ENCODE assay signal across 1 cellular context in the genomic region with DNA sequence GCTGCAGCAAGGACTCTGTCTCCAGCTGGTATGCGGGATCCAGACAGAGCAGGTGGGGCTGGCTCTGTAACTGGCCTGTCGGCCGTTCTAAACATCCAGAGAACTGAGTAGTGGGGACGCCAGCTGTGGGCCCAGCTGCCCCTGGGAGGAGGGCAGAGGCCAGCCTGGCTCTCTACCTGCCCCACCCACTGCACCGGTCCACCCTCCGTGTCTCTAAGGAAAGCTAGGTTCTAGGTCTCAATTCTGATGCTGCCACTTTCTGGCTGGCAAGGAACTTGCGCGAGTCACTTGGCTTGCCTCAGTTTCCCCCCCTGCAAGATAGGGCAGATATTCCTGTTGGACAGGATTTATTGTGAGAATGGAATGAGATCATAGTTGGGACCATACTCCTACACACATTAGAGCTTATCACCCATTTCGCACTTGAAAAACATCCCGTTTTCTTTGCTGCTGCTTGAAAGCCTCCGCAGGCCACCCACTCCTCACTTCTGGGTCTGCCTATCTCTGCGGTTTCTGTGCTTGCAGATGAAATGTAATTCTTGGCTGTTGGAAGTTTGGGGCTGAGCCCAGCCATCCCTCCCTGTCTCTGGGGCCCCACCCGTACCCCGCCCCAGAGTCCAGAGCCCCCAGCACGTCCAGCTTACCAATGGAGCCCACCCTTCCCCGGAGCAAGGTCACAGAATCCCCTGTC.
TF ChIP-seq lines count a peak whose summit lies in the region.

No MANE protein-coding gene starts in this region.

TF ChIP-seq in K562, 482 proteins besides CTCF, POLR2A, EP300 and RAD21 (continued from another document and continues in another):
- TF ChIP-seq, protein P1, sequence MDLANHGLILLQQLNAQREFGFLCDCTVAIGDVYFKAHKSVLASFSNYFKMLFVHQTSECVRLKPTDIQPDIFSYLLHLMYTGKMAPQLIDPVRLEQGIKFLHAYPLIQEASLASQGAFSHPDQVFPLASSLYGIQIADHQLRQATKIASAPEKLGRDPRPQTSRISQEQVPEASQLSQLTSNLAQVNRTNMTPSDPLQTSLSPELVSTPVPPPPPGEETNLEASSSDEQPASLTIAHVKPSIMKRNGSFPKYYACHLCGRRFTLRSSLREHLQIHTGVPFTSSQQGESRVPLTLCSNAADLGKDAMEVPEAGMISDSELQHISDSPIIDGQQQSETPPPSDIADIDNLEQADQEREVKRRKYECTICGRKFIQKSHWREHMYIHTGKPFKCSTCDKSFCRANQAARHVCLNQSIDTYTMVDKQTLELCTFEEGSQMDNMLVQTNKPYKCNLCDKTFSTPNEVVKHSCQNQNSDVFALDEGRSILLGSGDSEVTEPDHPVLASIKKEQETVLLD (IDR thresholded peaks at IDR 0.05) = peak; percentile 39; the same call in 1 of the 2 replicates
- TF ChIP-seq POLR3A (IDR thresholded peaks at IDR 0.05; ENCODE audit: borderline replicate concordance, extremely low read depth, insufficient read depth, insufficient read length) (no peak), TBL1XR1 (IDR thresholded peaks at IDR 0.05; ENCODE audit: low read length in 2 of 2) (peak in 1 of 2 experiments; percentile 84; a peak in 2 of 4 replicates), KLF16 (IDR thresholded peaks at IDR 0.05) (peak; percentile 94), MIER1 (IDR thresholded peaks at IDR 0.05; ENCODE audit: low read depth) (no peak), THRB (CRISPR knock-in tag; conservative IDR thresholded peaks at IDR 0.05) (no peak), HMGN3 (IDR thresholded peaks at IDR 0.05; ENCODE audit: borderline replicate concordance, extremely low read depth, insufficient read length, low read depth, low read length) (peak; percentile 56), CCAR2 (IDR thresholded peaks at IDR 0.05; ENCODE audit: low read depth, low read length) (no peak), HDAC6 (IDR thresholded peaks at IDR 0.05; ENCODE audit: low read depth, low read length) (no peak), DDX20 (tag; IDR thresholded peaks at IDR 0.05; ENCODE audit: low read depth) (no peak), ZSCAN29 (IDR thresholded peaks at IDR 0.05) (no peak), MTF1 (CRISPR knock-in tag; IDR thresholded peaks at IDR 0.05; ENCODE audit: borderline replicate concordance) (no peak), SUPT5H (IDR thresholded peaks at IDR 0.05) (no peak), RBM25 (IDR thresholded peaks at IDR 0.05; ENCODE audit: low read depth, low read length, severe bottlenecking) (no peak), MCM5 (IDR thresholded peaks at IDR 0.05; ENCODE audit: low read depth) (no peak), HNRNPL (IDR thresholded peaks at IDR 0.05; ENCODE audit: low read depth, low read length) (no peak), ZBTB1 (CRISPR knock-in tag; IDR thresholded peaks at IDR 0.05; ENCODE audit: borderline replicate concordance, low read depth) (no peak), KHSRP (IDR thresholded peaks at IDR 0.05) (no peak), PRMT5 (CRISPR knock-in tag; IDR thresholded peaks at IDR 0.05) (no peak), MAFF (IDR thresholded peaks at IDR 0.05; ENCODE audit: low read length) (no peak), ZBTB17 (CRISPR knock-in tag; IDR thresholded peaks at IDR 0.05) (no peak), SOX6 (IDR thresholded peaks at IDR 0.05) (peak; percentile 87), BMI1 (IDR thresholded peaks at IDR 0.05; ENCODE audit: low read length) (no peak), ZFP1 (CRISPR knock-in tag; IDR thresholded peaks at IDR 0.05) (no peak), ZFP30 (CRISPR knock-in tag; IDR thresholded peaks at IDR 0.05; ENCODE audit: borderline replicate concordance) (no peak), BRCA1 (IDR thresholded peaks at IDR 0.05) (no peak), BRCA1 (CRISPR knock-in tag; IDR thresholded peaks at IDR 0.05) (no peak), SRF (CRISPR knock-in tag; IDR thresholded peaks at IDR 0.05) (no peak), MYNN (IDR thresholded peaks at IDR 0.05) (0 out of 2 replicates have a peak, but pooled peaks have one; percentile 54), MYNN (CRISPR knock-in tag; IDR thresholded peaks at IDR 0.05) (no peak), TAF1 (IDR thresholded peaks at IDR 0.05; ENCODE audit: control insufficient read depth, extremely low read depth, insufficient read depth, low read length, severe bottlenecking) (no peak), ZNF785 (CRISPR knock-in tag; IDR thresholded peaks at IDR 0.05) (no peak), ESRRA (IDR thresholded peaks at IDR 0.05; ENCODE audit: borderline replicate concordance, low read depth) (peak; percentile 73; the same call in 1 of the 2 replicates), NUFIP1 (IDR thresholded peaks at IDR 0.05; ENCODE audit: partially characterized antibody) (no peak), SFPQ (IDR thresholded peaks at IDR 0.05; ENCODE audit: low read depth, low read length) (no peak), LEF1 (IDR thresholded peaks at IDR 0.05) (peak; percentile 69; the same call in 1 of the 2 replicates), NRF1 (conservative IDR thresholded peaks at IDR 0.05 in 1 of 2, IDR thresholded peaks at IDR 0.05 in 1 of 2) (no peak), FOXK1 (CRISPR knock-in tag; IDR thresholded peaks at IDR 0.05; ENCODE audit: borderline replicate concordance) (no peak), PURB (CRISPR knock-in tag; IDR thresholded peaks at IDR 0.05; ENCODE audit: low read depth) (no peak), NFYB (IDR thresholded peaks at IDR 0.05; ENCODE audit: extremely low read depth, insufficient read length) (no peak), ZNF232 (CRISPR knock-in tag; IDR thresholded peaks at IDR 0.05) (no peak), TAL1 (IDR thresholded peaks at IDR 0.05) (peak; percentile 85), NFIC (IDR thresholded peaks at IDR 0.05) (peak; percentile 76), EGR1 (conservative IDR thresholded peaks at IDR 0.05) (peak; percentile 97), DMBX1 (CRISPR knock-in tag; IDR thresholded peaks at IDR 0.05; ENCODE audit: borderline replicate concordance) (0 out of 2 replicates have a peak, but pooled peaks have one; percentile 44), MAX (CRISPR knock-in tag; IDR thresholded peaks at IDR 0.05) (no peak; the same call in 1 of the 2 replicates), DNMT1 (IDR thresholded peaks at IDR 0.05) (no peak), MTA2 (IDR thresholded peaks at IDR 0.05; ENCODE audit: low read depth) (peak; percentile 64), BHLHE40 (IDR thresholded peaks at IDR 0.05; ENCODE audit: low read length) (peak; percentile 67; the same call in 1 of the 2 replicates), KDM1A (IDR thresholded peaks at IDR 0.05) (peak; percentile 90 to 94)
- TF ChIP-seq, protein P2, sequence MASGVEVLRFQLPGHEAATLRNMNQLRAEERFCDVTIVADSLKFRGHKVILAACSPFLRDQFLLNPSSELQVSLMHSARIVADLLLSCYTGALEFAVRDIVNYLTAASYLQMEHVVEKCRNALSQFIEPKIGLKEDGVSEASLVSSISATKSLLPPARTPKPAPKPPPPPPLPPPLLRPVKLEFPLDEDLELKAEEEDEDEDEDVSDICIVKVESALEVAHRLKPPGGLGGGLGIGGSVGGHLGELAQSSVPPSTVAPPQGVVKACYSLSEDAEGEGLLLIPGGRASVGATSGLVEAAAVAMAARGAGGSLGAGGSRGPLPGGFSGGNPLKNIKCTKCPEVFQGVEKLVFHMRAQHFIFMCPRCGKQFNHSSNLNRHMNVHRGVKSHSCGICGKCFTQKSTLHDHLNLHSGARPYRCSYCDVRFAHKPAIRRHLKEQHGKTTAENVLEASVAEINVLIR (CRISPR knock-in tag; IDR thresholded peaks at IDR 0.05) = peak; percentile 45; the same call in 1 of the 2 replicates
- TF ChIP-seq, protein P3, sequence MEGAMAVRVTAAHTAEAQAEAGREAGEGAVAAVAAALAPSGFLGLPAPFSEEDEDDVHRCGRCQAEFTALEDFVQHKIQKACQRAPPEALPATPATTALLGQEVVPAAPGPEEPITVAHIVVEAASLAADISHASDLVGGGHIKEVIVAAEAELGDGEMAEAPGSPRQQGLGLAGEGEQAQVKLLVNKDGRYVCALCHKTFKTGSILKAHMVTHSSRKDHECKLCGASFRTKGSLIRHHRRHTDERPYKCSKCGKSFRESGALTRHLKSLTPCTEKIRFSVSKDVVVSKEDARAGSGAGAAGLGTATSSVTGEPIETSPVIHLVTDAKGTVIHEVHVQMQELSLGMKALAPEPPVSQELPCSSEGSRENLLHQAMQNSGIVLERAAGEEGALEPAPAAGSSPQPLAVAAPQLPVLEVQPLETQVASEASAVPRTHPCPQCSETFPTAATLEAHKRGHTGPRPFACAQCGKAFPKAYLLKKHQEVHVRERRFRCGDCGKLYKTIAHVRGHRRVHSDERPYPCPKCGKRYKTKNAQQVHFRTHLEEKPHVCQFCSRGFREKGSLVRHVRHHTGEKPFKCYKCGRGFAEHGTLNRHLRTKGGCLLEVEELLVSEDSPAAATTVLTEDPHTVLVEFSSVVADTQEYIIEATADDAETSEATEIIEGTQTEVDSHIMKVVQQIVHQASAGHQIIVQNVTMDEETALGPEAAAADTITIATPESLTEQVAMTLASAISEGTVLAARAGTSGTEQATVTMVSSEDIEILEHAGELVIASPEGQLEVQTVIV (CRISPR knock-in tag; IDR thresholded peaks at IDR 0.05; ENCODE audit: borderline replicate concordance) = no peak
- TF ChIP-seq, protein P4, sequence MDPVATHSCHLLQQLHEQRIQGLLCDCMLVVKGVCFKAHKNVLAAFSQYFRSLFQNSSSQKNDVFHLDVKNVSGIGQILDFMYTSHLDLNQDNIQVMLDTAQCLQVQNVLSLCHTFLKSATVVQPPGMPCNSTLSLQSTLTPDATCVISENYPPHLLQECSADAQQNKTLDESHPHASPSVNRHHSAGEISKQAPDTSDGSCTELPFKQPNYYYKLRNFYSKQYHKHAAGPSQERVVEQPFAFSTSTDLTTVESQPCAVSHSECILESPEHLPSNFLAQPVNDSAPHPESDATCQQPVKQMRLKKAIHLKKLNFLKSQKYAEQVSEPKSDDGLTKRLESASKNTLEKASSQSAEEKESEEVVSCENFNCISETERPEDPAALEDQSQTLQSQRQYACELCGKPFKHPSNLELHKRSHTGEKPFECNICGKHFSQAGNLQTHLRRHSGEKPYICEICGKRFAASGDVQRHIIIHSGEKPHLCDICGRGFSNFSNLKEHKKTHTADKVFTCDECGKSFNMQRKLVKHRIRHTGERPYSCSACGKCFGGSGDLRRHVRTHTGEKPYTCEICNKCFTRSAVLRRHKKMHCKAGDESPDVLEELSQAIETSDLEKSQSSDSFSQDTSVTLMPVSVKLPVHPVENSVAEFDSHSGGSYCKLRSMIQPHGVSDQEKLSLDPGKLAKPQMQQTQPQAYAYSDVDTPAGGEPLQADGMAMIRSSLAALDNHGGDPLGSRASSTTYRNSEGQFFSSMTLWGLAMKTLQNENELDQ (CRISPR knock-in tag; IDR thresholded peaks at IDR 0.05; ENCODE audit: borderline replicate concordance) = no peak
- TF ChIP-seq, protein P5, sequence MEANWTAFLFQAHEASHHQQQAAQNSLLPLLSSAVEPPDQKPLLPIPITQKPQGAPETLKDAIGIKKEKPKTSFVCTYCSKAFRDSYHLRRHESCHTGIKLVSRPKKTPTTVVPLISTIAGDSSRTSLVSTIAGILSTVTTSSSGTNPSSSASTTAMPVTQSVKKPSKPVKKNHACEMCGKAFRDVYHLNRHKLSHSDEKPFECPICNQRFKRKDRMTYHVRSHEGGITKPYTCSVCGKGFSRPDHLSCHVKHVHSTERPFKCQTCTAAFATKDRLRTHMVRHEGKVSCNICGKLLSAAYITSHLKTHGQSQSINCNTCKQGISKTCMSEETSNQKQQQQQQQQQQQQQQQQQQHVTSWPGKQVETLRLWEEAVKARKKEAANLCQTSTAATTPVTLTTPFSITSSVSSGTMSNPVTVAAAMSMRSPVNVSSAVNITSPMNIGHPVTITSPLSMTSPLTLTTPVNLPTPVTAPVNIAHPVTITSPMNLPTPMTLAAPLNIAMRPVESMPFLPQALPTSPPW (CRISPR knock-in tag; IDR thresholded peaks at IDR 0.05) = peak; percentile 48; the same call in 1 of the 2 replicates
- TF ChIP-seq, protein P6, sequence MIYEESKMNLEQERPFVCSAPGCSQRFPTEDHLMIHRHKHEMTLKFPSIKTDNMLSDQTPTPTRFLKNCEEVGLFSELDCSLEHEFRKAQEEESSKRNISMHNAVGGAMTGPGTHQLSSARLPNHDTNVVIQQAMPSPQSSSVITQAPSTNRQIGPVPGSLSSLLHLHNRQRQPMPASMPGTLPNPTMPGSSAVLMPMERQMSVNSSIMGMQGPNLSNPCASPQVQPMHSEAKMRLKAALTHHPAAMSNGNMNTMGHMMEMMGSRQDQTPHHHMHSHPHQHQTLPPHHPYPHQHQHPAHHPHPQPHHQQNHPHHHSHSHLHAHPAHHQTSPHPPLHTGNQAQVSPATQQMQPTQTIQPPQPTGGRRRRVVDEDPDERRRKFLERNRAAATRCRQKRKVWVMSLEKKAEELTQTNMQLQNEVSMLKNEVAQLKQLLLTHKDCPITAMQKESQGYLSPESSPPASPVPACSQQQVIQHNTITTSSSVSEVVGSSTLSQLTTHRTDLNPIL (CRISPR knock-in tag; IDR thresholded peaks at IDR 0.05) = no peak
